ENCODE assay signal across 16 cellular contexts in the genomic region with DNA sequence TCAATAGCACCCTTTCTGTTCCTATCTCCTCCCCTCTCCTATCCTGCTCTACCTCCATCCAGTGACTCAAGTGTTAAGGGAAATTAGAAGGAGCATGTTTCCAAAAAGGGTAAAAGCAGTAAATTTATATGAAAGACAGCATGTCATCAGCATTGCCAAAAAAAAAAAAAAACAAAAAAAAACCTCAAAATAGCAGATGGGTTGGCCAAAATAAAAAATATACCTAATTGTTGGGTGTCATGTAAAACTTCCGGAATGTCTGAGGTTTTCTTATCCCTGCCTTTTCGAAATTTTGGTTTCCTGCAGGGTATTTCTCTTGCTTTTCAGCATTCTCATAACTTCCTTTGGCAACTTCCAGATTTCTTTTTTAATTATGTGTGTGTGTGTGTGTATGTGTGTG.
"Had no signal": no experiment of that assay in that cellular context is flagged by ENCODE, and none has a peak within 500 bp of the region (broad histone marks: within the 10 kb centered on the region; RNA-seq: fewer than 3 reads in every experiment).

No MANE protein-coding gene starts in this region.

- H3K27me3 ChIP-seq: hepatocyte, neural progenitor cell, thyroid gland, uterus had no signal

- H3K4me1 Mint-ChIP-seq: WTC11 had no signal

- H3K9me3 Mint-ChIP-seq: activated T-helper 1 cell treated with anti-CD3 and anti-CD28 coated beads, Interleukin-12 subunit alpha, Interleukin-12 subunit beta, Interleukin-2, Interleukin-4 antibody, amounts not matched to agents 30 ng/mL and 10 ng/mL and 1 ng/mL, durations not matched to agents 14 hours and 24 hours and 36 hours; effector memory CD8-positive, alpha-beta T cell; WTC11 had no signal

- ATAC-seq: activated CD8-positive, alpha-beta T cell treated with anti-CD3 and anti-CD28 coated beads, Interleukin-2, amount 10 ng/mL, durations not matched to agents 7 days and 5 days; activated naive CD8-positive, alpha-beta T cell treated with anti-CD3 and anti-CD28 coated beads, Interleukin-2, amount 50 U/mL, for 24 hours; effector memory CD8-positive, alpha-beta T cell; WTC11 had no signal

- DNase-seq: activated CD4-positive, alpha-beta T cell treated with anti-CD3 and anti-CD28 coated beads for 48 hours; activated CD8-positive, alpha-beta memory T cell treated with anti-CD3 and anti-CD28 coated beads, Interleukin-2, amount 50 U/mL, for 48 hours; activated CD8-positive, alpha-beta T cell treated with anti-CD3 and anti-CD28 coated beads, Interleukin-2, amount 10 ng/mL, durations not matched to agents 7 days and 5 days; activated naive CD4-positive, alpha-beta T cell treated with Interleukin-2 at 50 U/mL for 16 hours; activated naive CD8-positive, alpha-beta T cell treated with anti-CD3 and anti-CD28 coated beads, Interleukin-2, amount 50 U/mL, for 24 hours; effector memory CD8-positive, alpha-beta T cell; retina; thyroid gland; uterus had no signal

- H3K27ac Mint-ChIP-seq: activated CD8-positive, alpha-beta T cell treated with anti-CD3 and anti-CD28 coated beads, Interleukin-2, amount 10 ng/mL, durations not matched to agents 7 days and 5 days; activated naive CD8-positive, alpha-beta T cell treated with anti-CD3 and anti-CD28 coated beads, Interleukin-2, amount 50 U/mL, for 24 hours; activated T-helper 1 cell treated with anti-CD3 and anti-CD28 coated beads, Interleukin-12 subunit alpha, Interleukin-12 subunit beta, Interleukin-2, Interleukin-4 antibody, amounts not matched to agents 30 ng/mL and 10 ng/mL and 1 ng/mL, durations not matched to agents 14 hours and 24 hours and 36 hours; effector memory CD8-positive, alpha-beta T cell; neural progenitor cell; WTC11 had no signal

- H3K9me3 ChIP-seq: thyroid gland, uterus had no signal

- H3K4me3 ChIP-seq: coronary artery, hepatocyte, neural progenitor cell, skin epidermis, thyroid gland, uterus had no signal

- H3K27ac ChIP-seq: coronary artery, epithelial cell of prostate, hepatocyte, neural progenitor cell, skin epidermis, thyroid gland, uterus had no signal

- H3K4me3 Mint-ChIP-seq: activated CD8-positive, alpha-beta T cell treated with anti-CD3 and anti-CD28 coated beads, Interleukin-2, amount 10 ng/mL, durations not matched to agents 7 days and 5 days; activated naive CD8-positive, alpha-beta T cell treated with anti-CD3 and anti-CD28 coated beads, Interleukin-2, amount 50 U/mL, for 24 hours; activated T-helper 1 cell treated with anti-CD3 and anti-CD28 coated beads, Interleukin-12 subunit alpha, Interleukin-12 subunit beta, Interleukin-2, Interleukin-4 antibody, amounts not matched to agents 30 ng/mL and 10 ng/mL and 1 ng/mL, durations not matched to agents 14 hours and 24 hours and 36 hours; effector memory CD8-positive, alpha-beta T cell; neural progenitor cell; WTC11 had no signal

- H3K36me3 Mint-ChIP-seq: neural progenitor cell, WTC11 had no signal

- H3K36me3 ChIP-seq: neural progenitor cell, thyroid gland, uterus had no signal

- H3K27me3 Mint-ChIP-seq: activated naive CD8-positive, alpha-beta T cell treated with anti-CD3 and anti-CD28 coated beads, Interleukin-2, amount 50 U/mL, for 24 hours; effector memory CD8-positive, alpha-beta T cell had no signal

- H3K4me1 ChIP-seq: uterus had no signal
